8 cellular contexts compared by ENCODE assay signal in genomic region chr1:42817976-42818375, GRCh38. TPM values are rescaled to one million over a fixed set of nuclear protein-coding genes. Genes with fewer than 3 reads are reported as not detected.
DNase-seq lines count a peak whose midpoint lies in the region; ATAC-seq and TF ChIP-seq lines count a peak whose summit lies in the region.

No MANE protein-coding gene starts in this region.

- TF ChIP-seq POLR2A in upper lobe of left lung (IDR thresholded peaks at IDR 0.05): no peak

- TF ChIP-seq CTCF in CD4-positive, alpha-beta T cell (IDR thresholded peaks at IDR 0.05): no peak
- no peak for TF ChIP-seq CTCF in endodermal cell (conservative IDR thresholded peaks at IDR 0.05)
- no peak for TF ChIP-seq CTCF in upper lobe of left lung (IDR thresholded peaks at IDR 0.05)

- no peak for ATAC-seq in CD4-positive, alpha-beta T cell (ENCODE audit: poor library complexity)
- no peak for ATAC-seq in upper lobe of left lung (ENCODE audit: low FRiP score in 2 of 2)
- no peak for ATAC-seq in HG03175 (IDR thresholded peaks at IDR 0.05; ENCODE audit: unreplicated experiment)

- no peak overlapping the region for H3K9ac ChIP-seq in endodermal cell (ENCODE audit: extremely low read depth, low read length, poor library complexity, severe bottlenecking)

- peak overlapping the region; percentile 77 for H2AFZ ChIP-seq in neuron (ENCODE audit: low read depth, low read length)

- TF ChIP-seq EP300 in upper lobe of left lung (IDR thresholded peaks at IDR 0.05): no peak

- POLR2A ChIA-PET in CD4-positive, alpha-beta T cell (lab: Charles Lee): interaction anchor here (0.9 to 3.3 kb wide), 7 partner anchors 15 to 136 kb away, joined by 3 to 53 read pairs (median 4); partner anchors contain the start of genes C1orf50, P3H1, YBX1 and ZNF691

- intact Hi-C loops in CD4-positive, alpha-beta T cell (cut with DNase I, micrococcal nuclease): loop anchor here (1.0 to 10.0 kb wide), 7 partner anchors 28 to 1127 kb away; partner anchors contain the start of genes ZNF691 (in 2 of the 2), C1orf50 (in 1 of the 2), CFAP57 (in 1 of the 2) and EBNA1BP2 (in 1 of the 2)

- H3K4me1 ChIP-seq in endodermal cell (ENCODE audit: control insufficient read depth, insufficient read depth, low read length) (no peaks in the 10 kb centered on the region), neuron (ENCODE audit: insufficient read depth, low read length) (peaks cover 12% of the 10 kb centered on the region), upper lobe of left lung (peaks cover 20 to 30% (median 26%) of the 10 kb centered on the region in 4 donors)

- no peaks in the 10 kb centered on the region for H3K27me3 Mint-ChIP-seq in CD4-positive, alpha-beta T cell
- H3K27me3 Mint-ChIP-seq in endodermal cell (ENCODE audit: insufficient read depth): no peaks in the 10 kb centered on the region

- H3K4me3 ChIP-seq in MG63 (peak overlapping the region; percentile 71), endodermal cell (ENCODE audit: low read length) (peak overlapping the region; percentile 95), neuron (ENCODE audit: low read length) (peak overlapping the region; percentile 89), upper lobe of left lung (peak overlapping the region in 2 of 4 donors; percentile 63 to 75)

- 96 to 100% methylated on average over 3 of the region's 3 CpGs for WGBS in endodermal cell (ENCODE audit: insufficient coverage in 1 of 2, insufficient read length in 1 of 2), 2 experiments
- WGBS in upper lobe of left lung, 2 donors: 95% methylated on average over 3 of the region's 3 CpGs

- H3K27ac Mint-ChIP-seq in CD4-positive, alpha-beta T cell: peak overlapping the region; percentile 89
- H3K27ac Mint-ChIP-seq in endodermal cell: no peak overlapping the region

- H3K9me3 ChIP-seq in CD4-positive, alpha-beta T cell (ENCODE audit: control insufficient read depth, low read length): no peaks in the 10 kb centered on the region
- H3K9me3 ChIP-seq in MG63: no peaks in the 10 kb centered on the region
- H3K9me3 ChIP-seq in endodermal cell (ENCODE audit: control insufficient read depth, low read length): no peaks in the 10 kb centered on the region
- H3K9me3 ChIP-seq in neuron (ENCODE audit: low read length): no peaks in the 10 kb centered on the region
- no peaks in the 10 kb centered on the region for H3K9me3 ChIP-seq in upper lobe of left lung

- H3K36me3 ChIP-seq in MG63 (peaks cover 3% of the 10 kb centered on the region), endodermal cell (ENCODE audit: control insufficient read depth, insufficient read depth, low read length) (peaks cover 10% of the 10 kb centered on the region), neuron (ENCODE audit: insufficient read depth, low read length) (peaks cover 12% of the 10 kb centered on the region), upper lobe of left lung (no peaks in the 10 kb centered on the region)

- DNase-seq in CD4-positive, alpha-beta T cell: no peak
- DNase-seq in MG63: no peak
- DNase-seq in endodermal cell: no peak
- DNase-seq in upper lobe of left lung: no peak
- no peak for DNase-seq in activated gamma-delta T cell treated with Interleukin-2 at 50 U/mL for 16 hours
- no peak for DNase-seq in AG20443 (ENCODE audit: low spot score)

- H3K27me3 ChIP-seq in CD4-positive, alpha-beta T cell (ENCODE audit: control insufficient read depth, insufficient read depth, low read length): no peaks in the 10 kb centered on the region
- H3K27me3 ChIP-seq in MG63 (no peaks in the 10 kb centered on the region), endodermal cell (ENCODE audit: control insufficient read depth, insufficient read depth, low read length, poor library complexity, severe bottlenecking) (no peaks in the 10 kb centered on the region), neuron (ENCODE audit: insufficient read depth, low read length) (no peaks in the 10 kb centered on the region), upper lobe of left lung (no peaks in the 10 kb centered on the region)

- H3K27ac ChIP-seq in CD4-positive, alpha-beta T cell (ENCODE audit: low read depth, low read length): no peak overlapping the region
- no peak overlapping the region for H3K27ac ChIP-seq in endodermal cell (ENCODE audit: low read depth, low read length)
- H3K27ac ChIP-seq in upper lobe of left lung: peak overlapping the region in 1 of 4 donors; percentile 98

- peaks cover 19% of the 10 kb centered on the region for H3K36me3 Mint-ChIP-seq in CD4-positive, alpha-beta T cell (ENCODE audit: low read depth)
- peaks cover 15% of the 10 kb centered on the region for H3K36me3 Mint-ChIP-seq in endodermal cell (ENCODE audit: low read depth)

- CTCF ChIA-PET in CD4-positive, alpha-beta T cell (lab: Charles Lee): interaction anchor here (0.7 to 3.4 kb wide), 5 partner anchors 13 to 256 kb away, joined by 3 to 20 read pairs (median 3); partner anchors contain the start of gene ZNF691

- no peaks in the 10 kb centered on the region for H3K9me3 Mint-ChIP-seq in CD4-positive, alpha-beta T cell
- no peaks in the 10 kb centered on the region for H3K9me3 Mint-ChIP-seq in endodermal cell

- H3K4me3 Mint-ChIP-seq in CD4-positive, alpha-beta T cell: peak overlapping the region; percentile 87
- no peak overlapping the region for H3K4me3 Mint-ChIP-seq in endodermal cell

- H3K4me1 Mint-ChIP-seq in CD4-positive, alpha-beta T cell (ENCODE audit: low read depth): peaks cover 27% of the 10 kb centered on the region
- peaks cover 12% of the 10 kb centered on the region for H3K4me1 Mint-ChIP-seq in endodermal cell

RNA-seq across cellular contexts. Expression of gene SVBP, which starts 0.8 kb away (rescaled TPM):
- total RNA-seq in CD4-positive, alpha-beta T cell: 10 to 100 TPM; 19.2 to 21.3 TPM
- total RNA-seq in MG63 (2014; rRNA removed; shearing (Covaris generic); ENCODE audit: low replicate concordance): 9.0 and 31.1 TPM in 2 replicates
- total RNA-seq in endodermal cell (10 to 100 TPM; 40.2 to 45.3 TPM), upper lobe of left lung (10 to 100 TPM in 5 of 6 donors, 1 to 10 TPM in 1; 5.9 to 32.5 (median 15.4) TPM)
- 69.8 TPM for polyA plus RNA-seq in endodermal cell (2013, experiment 1 of 2)
- polyA plus RNA-seq in endodermal cell (2013, experiment 2 of 2): 72.8 TPM

RNA-seq across cellular contexts. Expression of gene ERMAP, which starts 1.1 kb away (rescaled TPM):
- total RNA-seq in CD4-positive, alpha-beta T cell: 1 to 10 TPM; 4.4 to 5.0 TPM
- 10.3 and 15.3 TPM in 2 replicates for total RNA-seq in MG63 (2014; rRNA removed; shearing (Covaris generic); ENCODE audit: low replicate concordance)
- 1 to 10 TPM; 5.1 to 5.7 TPM for total RNA-seq in endodermal cell
- 3.4 TPM for polyA plus RNA-seq in endodermal cell (2013, experiment 1 of 2)
- polyA plus RNA-seq in endodermal cell (2013, experiment 2 of 2): 2.6 TPM
- 10 to 100 TPM; 11.6 to 41.9 (median 14.9) TPM for total RNA-seq in upper lobe of left lung

RNA-seq across cellular contexts. Expression of gene ZNF691, which starts 28.4 kb away (rescaled TPM):
- 1 to 10 TPM; 1.2 to 1.7 TPM for total RNA-seq in CD4-positive, alpha-beta T cell
- total RNA-seq in MG63 (2014; rRNA removed; shearing (Covaris generic); ENCODE audit: low replicate concordance): 6.9 and 10.3 TPM in 2 replicates
- 10 to 100 TPM; 15.5 to 16.6 TPM for total RNA-seq in endodermal cell
- 15.2 TPM for polyA plus RNA-seq in endodermal cell (2013, experiment 1 of 2)
- 12.7 TPM for polyA plus RNA-seq in endodermal cell (2013, experiment 2 of 2)
- total RNA-seq in upper lobe of left lung: 10 to 100 TPM in 2 of 6 donors, 1 to 10 TPM in 4; 7.0 to 17.8 (median 9.4) TPM

RNA-seq across cellular contexts. Expression of gene TMEM269, which starts 33.2 kb away (rescaled TPM):
- 1 to 10 TPM in 1 of 2 experiments, under 1 TPM in 1; 0.60 to 1.1 TPM for total RNA-seq in CD4-positive, alpha-beta T cell
- 0.16 and 0.42 TPM in 2 replicates for total RNA-seq in MG63 (2014; rRNA removed; shearing (Covaris generic); ENCODE audit: low replicate concordance)
- total RNA-seq in endodermal cell (under 1 TPM; 0.20 to 0.66 TPM), upper lobe of left lung (1 to 10 TPM in 1 of 6 donors, under 1 TPM in 3, not detected in 2; 0.07 to 2.1 (median 0.14) TPM)
- polyA plus RNA-seq in endodermal cell (2013, experiment 1 of 2): 0.53 TPM
- polyA plus RNA-seq in endodermal cell (2013, experiment 2 of 2): 0.46 TPM

RNA-seq across cellular contexts. Expression of gene C1orf50, which starts 50.9 kb away (rescaled TPM):
- total RNA-seq in CD4-positive, alpha-beta T cell: 10 to 100 TPM; 23.1 to 23.9 TPM
- 1.3 and 2.0 TPM in 2 replicates for total RNA-seq in MG63 (2014; rRNA removed; shearing (Covaris generic); ENCODE audit: low replicate concordance)
- total RNA-seq in endodermal cell (1 to 10 TPM; 4.8 to 7.3 TPM), upper lobe of left lung (1 to 10 TPM in 5 of 6 donors, under 1 TPM in 1; 0.55 to 7.4 (median 2.5) TPM)
- polyA plus RNA-seq in endodermal cell (2013, experiment 1 of 2): 8.7 TPM
- polyA plus RNA-seq in endodermal cell (2013, experiment 2 of 2): 11.8 TPM
